In the genomic region with DNA sequence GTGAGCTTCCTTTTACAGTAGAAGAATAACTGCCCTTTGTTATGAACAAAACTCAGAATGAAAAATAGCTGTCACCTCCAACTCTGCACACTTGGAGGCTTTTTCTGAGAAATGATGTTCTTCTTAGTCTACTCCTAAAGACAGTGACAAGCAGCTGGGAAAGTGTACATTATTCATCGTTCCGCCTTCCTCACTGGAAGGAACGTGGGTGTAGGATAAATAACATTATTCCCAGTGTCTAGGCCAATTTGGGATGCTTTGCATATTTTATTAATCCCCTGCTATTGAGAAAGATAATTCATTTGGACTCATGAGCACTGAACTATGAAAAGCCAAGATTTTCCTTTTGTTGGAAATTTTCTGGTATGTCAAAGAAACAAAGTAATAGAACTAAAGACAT, we compare ENCODE assay signal across 27 cellular contexts.
"Had no signal": no experiment of that assay in that cellular context is flagged by ENCODE, and none has a peak within 500 bp of the region (broad histone marks: within the 10 kb centered on the region; RNA-seq: fewer than 3 reads in every experiment).

No MANE protein-coding gene starts in this region.

- H3K9ac ChIP-seq: parathyroid adenoma had no signal

- H3K27me3 Mint-ChIP-seq: activated CD4-positive, alpha-beta T cell treated with anti-CD3 and anti-CD28 coated beads for 36 hours; activated CD8-positive, alpha-beta memory T cell treated with anti-CD3 and anti-CD28 coated beads, Interleukin-2, amount 10 ng/mL, durations not matched to agents 7 days and 5 days; activated naive CD4-positive, alpha-beta T cell treated with anti-CD3 and anti-CD28 coated beads, Interleukin-2, amount 50 U/mL, for 24 hours; activated naive CD8-positive, alpha-beta T cell treated with anti-CD3 and anti-CD28 coated beads, Interleukin-2, amount 50 U/mL, for 24 hours; effector memory CD8-positive, alpha-beta T cell; naive B cell had no signal

- H3K36me3 ChIP-seq: cardiac muscle cell, sigmoid colon, suprapubic skin, tibial artery, upper lobe of right lung had no signal

- H3K4me2 ChIP-seq: hepatocyte had no signal

- H3K27me3 ChIP-seq: body of pancreas, cardiac muscle cell, hepatocyte, sigmoid colon, suprapubic skin, tibial artery, upper lobe of right lung had no signal

- H3K36me3 Mint-ChIP-seq: activated CD8-positive, alpha-beta memory T cell treated with anti-CD3 and anti-CD28 coated beads, Interleukin-2, amount 10 ng/mL, durations not matched to agents 7 days and 5 days; activated naive CD4-positive, alpha-beta T cell treated with anti-CD3 and anti-CD28 coated beads, Interleukin-2, amount 50 U/mL, for 24 hours had no signal

- H3K4me3 Mint-ChIP-seq: activated CD4-positive, alpha-beta T cell treated with anti-CD3 and anti-CD28 coated beads for 36 hours; activated CD8-positive, alpha-beta memory T cell treated with anti-CD3 and anti-CD28 coated beads, Interleukin-2, amount 10 ng/mL, durations not matched to agents 7 days and 5 days; activated CD8-positive, alpha-beta T cell treated with anti-CD3 and anti-CD28 coated beads, Interleukin-2, amount 10 ng/mL, durations not matched to agents 7 days and 5 days; activated naive CD4-positive, alpha-beta T cell treated with anti-CD3 and anti-CD28 coated beads, Interleukin-2, amount 50 U/mL, for 24 hours; activated naive CD8-positive, alpha-beta T cell treated with anti-CD3 and anti-CD28 coated beads, Interleukin-2, amount 50 U/mL, for 24 hours; effector memory CD8-positive, alpha-beta T cell; T-helper 2 cell treated with Interferon-gamma antibody and Interleukin-4, amounts not matched to agents 5 μg/mL and 100 μg/mL, for 36 hours had no signal

- H3K27ac ChIP-seq: body of pancreas, cardiac muscle cell, coronary artery, hepatocyte, parathyroid adenoma, psoas muscle, suprapubic skin, tibial artery, upper lobe of right lung had no signal

- H2AFZ ChIP-seq: hepatocyte, parathyroid adenoma had no signal

- H3K27ac Mint-ChIP-seq: activated CD4-positive, alpha-beta T cell treated with anti-CD3 and anti-CD28 coated beads for 36 hours; activated CD8-positive, alpha-beta memory T cell treated with anti-CD3 and anti-CD28 coated beads, Interleukin-2, amount 10 ng/mL, durations not matched to agents 7 days and 5 days; activated CD8-positive, alpha-beta T cell treated with anti-CD3 and anti-CD28 coated beads, Interleukin-2, amount 10 ng/mL, durations not matched to agents 7 days and 5 days; activated naive CD4-positive, alpha-beta T cell treated with anti-CD3 and anti-CD28 coated beads, Interleukin-2, amount 50 U/mL, for 24 hours; activated naive CD8-positive, alpha-beta T cell treated with anti-CD3 and anti-CD28 coated beads, Interleukin-2, amount 50 U/mL, for 24 hours; activated T-helper 2 cell treated with anti-CD3 and anti-CD28 coated beads, Interferon-gamma antibody, Interleukin-2, Interleukin-4, amounts not matched to agents 10 μg/mL and 5 μg/mL and 100 μg/mL, durations not matched to agents 14 hours and 24 hours and 36 hours; effector memory CD8-positive, alpha-beta T cell; naive B cell; T-helper 2 cell treated with Interferon-gamma antibody and Interleukin-4, amounts not matched to agents 5 μg/mL and 100 μg/mL, for 36 hours had no signal

- H3K9me3 ChIP-seq: body of pancreas, psoas muscle, sigmoid colon, suprapubic skin, tibial artery, upper lobe of right lung had no signal

- H3K4me1 ChIP-seq: body of pancreas, parathyroid adenoma, psoas muscle, sigmoid colon, suprapubic skin, tibial artery, upper lobe of right lung had no signal

- FAIRE-seq: frontal cortex had no signal

- DNase-seq: activated CD4-positive, alpha-beta T cell treated with anti-CD3 and anti-CD28 coated beads for 36 hours; activated CD4-positive, CD25-positive, alpha-beta regulatory T cell; activated CD8-positive, alpha-beta memory T cell treated with anti-CD3 and anti-CD28 coated beads, Interleukin-2, amount 10 ng/mL, durations not matched to agents 7 days and 5 days; activated CD8-positive, alpha-beta T cell treated with anti-CD3 and anti-CD28 coated beads, Interleukin-2, amount 10 ng/mL, durations not matched to agents 7 days and 5 days; activated naive CD8-positive, alpha-beta T cell treated with anti-CD3 and anti-CD28 coated beads, Interleukin-2, amount 50 U/mL, for 24 hours; activated T-cell treated with anti-CD3 and anti-CD28 coated beads, Interleukin-2, amount 50 U/mL, for 48 hours; body of pancreas; cerebellar nuclear complex; effector memory CD8-positive, alpha-beta T cell; islet precursor cell; left ventricle myocardium superior; naive B cell; psoas muscle; sigmoid colon; stimulated activated naive CD4-positive, alpha-beta T cell; T-helper 1 cell; tibial artery; upper lobe of right lung had no signal

- H3K4me3 ChIP-seq: body of pancreas, cardiac muscle cell, coronary artery, hepatocyte, psoas muscle, sigmoid colon, suprapubic skin, tibial artery, upper lobe of right lung had no signal

- H3K4me1 Mint-ChIP-seq: activated CD4-positive, alpha-beta T cell treated with anti-CD3 and anti-CD28 coated beads for 36 hours; activated CD8-positive, alpha-beta memory T cell treated with anti-CD3 and anti-CD28 coated beads, Interleukin-2, amount 10 ng/mL, durations not matched to agents 7 days and 5 days; activated naive CD4-positive, alpha-beta T cell treated with anti-CD3 and anti-CD28 coated beads, Interleukin-2, amount 50 U/mL, for 24 hours; activated naive CD8-positive, alpha-beta T cell treated with anti-CD3 and anti-CD28 coated beads, Interleukin-2, amount 50 U/mL, for 24 hours had no signal

- H3K79me2 ChIP-seq: hepatocyte, parathyroid adenoma had no signal

- ATAC-seq: activated CD4-positive, alpha-beta T cell treated with anti-CD3 and anti-CD28 coated beads for 36 hours; activated CD8-positive, alpha-beta memory T cell treated with anti-CD3 and anti-CD28 coated beads, Interleukin-2, amount 10 ng/mL, durations not matched to agents 7 days and 5 days; activated CD8-positive, alpha-beta T cell treated with anti-CD3 and anti-CD28 coated beads, Interleukin-2, amount 10 ng/mL, durations not matched to agents 7 days and 5 days; activated naive CD8-positive, alpha-beta T cell treated with anti-CD3 and anti-CD28 coated beads, Interleukin-2, amount 50 U/mL, for 24 hours; body of pancreas; effector memory CD8-positive, alpha-beta T cell; left ventricle myocardium superior; psoas muscle; upper lobe of right lung had no signal

- H3K9me3 Mint-ChIP-seq: activated naive CD4-positive, alpha-beta T cell treated with anti-CD3 and anti-CD28 coated beads, Interleukin-2, amount 50 U/mL, for 24 hours; activated naive CD8-positive, alpha-beta T cell treated with anti-CD3 and anti-CD28 coated beads, Interleukin-2, amount 50 U/mL, for 24 hours; activated T-helper 2 cell treated with anti-CD3 and anti-CD28 coated beads, Interferon-gamma antibody, Interleukin-2, Interleukin-4, amounts not matched to agents 10 μg/mL and 5 μg/mL and 100 μg/mL, durations not matched to agents 14 hours and 24 hours and 36 hours; effector memory CD8-positive, alpha-beta T cell; T-helper 2 cell treated with Interferon-gamma antibody and Interleukin-4, amounts not matched to agents 5 μg/mL and 100 μg/mL, for 36 hours had no signal
